In genomic region chr19:7101498-7102253, GRCh38 we compare ENCODE assay signal across 1 cellular context.
TF ChIP-seq lines count a peak whose summit lies in the region.

No MANE protein-coding gene starts in this region.

TF ChIP-seq in H1, 55 proteins besides CTCF, POLR2A, EP300 and RAD21 (continued from another document):
- TF ChIP-seq ATF2 (IDR thresholded peaks at IDR 0.05; ENCODE audit: low read length) (no peak), SRF (IDR thresholded peaks at IDR 0.05; ENCODE audit: low read depth, low read length) (no peak), RNF2 (IDR thresholded peaks at IDR 0.05; ENCODE audit: borderline replicate concordance, low read depth, low read length, missing control alignments, poor library complexity, severe bottlenecking) (no peak), GABPA (IDR thresholded peaks at IDR 0.05; ENCODE audit: borderline replicate concordance, insufficient read depth, low read length) (no peak), RXRA (IDR thresholded peaks at IDR 0.05; ENCODE audit: insufficient read depth, low read depth, low read length) (no peak), MAFK (IDR thresholded peaks at IDR 0.05; ENCODE audit: low read depth, low read length) (no peak), HDAC6 (IDR thresholded peaks at IDR 0.05; ENCODE audit: low read depth, low read length) (no peak), KDM4A (IDR thresholded peaks at IDR 0.05; ENCODE audit: low read depth, low read length, severe bottlenecking) (no peak)
TF ChIP-seq in H1: peak in this region for 0.
